Comparison of ENCODE assay signal across 8 cellular contexts in genomic region chr13:42272115-42272756, GRCh38. TPM values are rescaled to one million over a fixed set of nuclear protein-coding genes. Genes with fewer than 3 reads are reported as not detected.
A peak's percentile ranks its signal among the peaks of the same experiment; 100 is the strongest.
DNase-seq lines count a peak whose midpoint lies in the region; ATAC-seq and TF ChIP-seq lines count a peak whose summit lies in the region.

TSS of gene AKAP11 (plus strand) at chr13:42272152. CDS start at chr13:42286349, 14,197 bp downstream.

- H3K27ac Mint-ChIP-seq in central memory CD8-positive, alpha-beta T cell (ENCODE audit: low read depth): peak within 1 kb of the TSS; percentile 95

- peak within 1 kb of the TSS; percentile 86 for H3K4me3 ChIP-seq in WI38 (ENCODE audit: low read depth, low read length)

- in situ Hi-C loops in G401 (cut with HindIII; ENCODE audit: low sequenced_read_pairs): no loop called here

- ATAC-seq in GM21723 (IDR thresholded peaks at IDR 0.05; ENCODE audit: unreplicated experiment): peak; percentile 26
- peak; percentile 30 for ATAC-seq in central memory CD8-positive, alpha-beta T cell (replicated peaks; ENCODE audit: extremely low read depth, poor library complexity, severe bottlenecking)

- H3K9me3 Mint-ChIP-seq in central memory CD8-positive, alpha-beta T cell: no peaks in the 10 kb centered on the region

- H3K36me3 Mint-ChIP-seq in central memory CD8-positive, alpha-beta T cell (ENCODE audit: insufficient read depth): peaks cover 19% of the 10 kb centered on the region

- H3K27ac ChIP-seq in KOPT-K1 (ENCODE audit: low read depth, low read length, poor library complexity, severe bottlenecking): peak within 1 kb of the TSS; percentile 84

- no peaks in the 10 kb centered on the region for H3K36me3 ChIP-seq in KOPT-K1 (ENCODE audit: insufficient read depth, low read length)

- no peaks in the 10 kb centered on the region for H3K27me3 Mint-ChIP-seq in central memory CD8-positive, alpha-beta T cell

- no peak for TF ChIP-seq CTCF in WI38 (IDR thresholded peaks at IDR 0.05; ENCODE audit: low read depth, low read length)

- peaks cover 8% of the 10 kb centered on the region for H3K9me3 ChIP-seq in KOPT-K1 (ENCODE audit: insufficient read depth, low read length, poor library complexity, severe bottlenecking)

- peak within 1 kb of the TSS; percentile 94 for H3K4me3 Mint-ChIP-seq in central memory CD8-positive, alpha-beta T cell

- DNase-seq in G401 (ENCODE audit: low spot score) (peak; percentile 42), kidney tubule cell (ENCODE audit: low spot score) (peak; percentile 36), 8988T (no peak)
- peak; percentile 24 to 31 for DNase-seq in central memory CD8-positive, alpha-beta T cell (ENCODE audit: low spot score in 2 of 2)
- peak; percentile 24 to 37 for DNase-seq in stimulated activated CD4-positive, alpha-beta T cell treated with anti-CD3 and anti-CD28 coated beads, Interleukin-1b, Interleukin-23, amount 100 ng/mL, for 4 hours (ENCODE audit: low read depth in 2 of 2)

- H3K4me1 Mint-ChIP-seq in central memory CD8-positive, alpha-beta T cell: peaks cover 61% of the 10 kb centered on the region

RNA-seq across cellular contexts. Expression of gene AKAP11, which starts in this region (rescaled TPM):
- 8.6 and 12.5 TPM in 2 replicates for total RNA-seq in G401 (2014; rRNA removed; shearing (Covaris generic))
